Comparison of ENCODE assay signal across 1 cellular context in genomic region chr3:183988216-183988790, GRCh38.
TF ChIP-seq lines count a peak whose summit lies in the region.

No MANE protein-coding gene starts in this region.

TF ChIP-seq in HepG2, 621 proteins besides CTCF, POLR2A, EP300 and RAD21 (continued from another document and continues in another):
- TF ChIP-seq TRAFD1 (CRISPR knock-in tag; IDR thresholded peaks at IDR 0.05; ENCODE audit: borderline replicate concordance) (no peak), ZXDC (CRISPR knock-in tag; IDR thresholded peaks at IDR 0.05) (no peak), ZNF343 (CRISPR knock-in tag; IDR thresholded peaks at IDR 0.05) (0 out of 2 replicates have a peak, but pooled peaks have one; percentile 26), GLI4 (CRISPR knock-in tag; IDR thresholded peaks at IDR 0.05; ENCODE audit: borderline replicate concordance) (no peak), MED13 (CRISPR knock-in tag; IDR thresholded peaks at IDR 0.05) (no peak), ZNF430 (CRISPR knock-in tag; IDR thresholded peaks at IDR 0.05) (peak; percentile 74; the same call in 1 of the 2 replicates), SRY (CRISPR knock-in tag; IDR thresholded peaks at IDR 0.05) (no peak), TOPORS (CRISPR knock-in tag; IDR thresholded peaks at IDR 0.05) (no peak), MEF2D (CRISPR knock-in tag; IDR thresholded peaks at IDR 0.05) (0 out of 2 replicates have a peak, but pooled peaks have one; percentile 53), HDAC1 (CRISPR knock-in tag; IDR thresholded peaks at IDR 0.05) (no peak; the same call in 1 of the 2 replicates), ZNF350 (CRISPR knock-in tag; IDR thresholded peaks at IDR 0.05; ENCODE audit: borderline replicate concordance, low read depth) (peak; percentile 59), NR2C2 (CRISPR knock-in tag; IDR thresholded peaks at IDR 0.05; ENCODE audit: borderline replicate concordance) (peak; percentile 64; the same call in 1 of the 2 replicates), ZNF224 (CRISPR knock-in tag; IDR thresholded peaks at IDR 0.05) (no peak), ZFP37 (CRISPR knock-in tag; IDR thresholded peaks at IDR 0.05; ENCODE audit: borderline replicate concordance) (no peak), DRAP1 (CRISPR knock-in tag; IDR thresholded peaks at IDR 0.05) (peak; percentile 71), HINFP (CRISPR knock-in tag; IDR thresholded peaks at IDR 0.05; ENCODE audit: low read depth) (no peak), IRF9 (CRISPR knock-in tag; IDR thresholded peaks at IDR 0.05; ENCODE audit: borderline replicate concordance) (no peak), SIN3A (IDR thresholded peaks at IDR 0.05; ENCODE audit: borderline replicate concordance, low read depth, low read length) (no peak), ZNF556 (CRISPR knock-in tag; IDR thresholded peaks at IDR 0.05; ENCODE audit: borderline replicate concordance) (peak; percentile 74; the same call in 1 of the 2 replicates), ZNF24 (IDR thresholded peaks at IDR 0.05) (no peak), FOXA3 (CRISPR knock-in tag; IDR thresholded peaks at IDR 0.05) (no peak), ZNF414 (CRISPR knock-in tag; IDR thresholded peaks at IDR 0.05) (no peak), CAMTA2 (CRISPR knock-in tag; IDR thresholded peaks at IDR 0.05; ENCODE audit: borderline replicate concordance) (no peak), SP140L (CRISPR knock-in tag; IDR thresholded peaks at IDR 0.05; ENCODE audit: borderline replicate concordance) (no peak), SSRP1 (CRISPR knock-in tag; IDR thresholded peaks at IDR 0.05) (no peak), RXRB (CRISPR knock-in tag; IDR thresholded peaks at IDR 0.05; ENCODE audit: borderline replicate concordance) (peak; percentile 92), REPIN1 (CRISPR knock-in tag; IDR thresholded peaks at IDR 0.05; ENCODE audit: borderline replicate concordance, low read depth) (peak; percentile 52; the same call in 1 of the 2 replicates), ZNF639 (CRISPR knock-in tag; conservative IDR thresholded peaks at IDR 0.05) (0 out of 2 replicates have a peak, but pooled peaks have one; percentile 20), ZNF562 (CRISPR knock-in tag; IDR thresholded peaks at IDR 0.05; ENCODE audit: borderline replicate concordance) (no peak), HMG20A (CRISPR knock-in tag; IDR thresholded peaks at IDR 0.05; ENCODE audit: borderline replicate concordance) (peak; percentile 66; the same call in 1 of the 2 replicates), PAWR (CRISPR knock-in tag; IDR thresholded peaks at IDR 0.05; ENCODE audit: borderline replicate concordance) (no peak), MNT (IDR thresholded peaks at IDR 0.05) (no peak), AFF4 (CRISPR knock-in tag; IDR thresholded peaks at IDR 0.05) (no peak), ZNF577 (CRISPR knock-in tag; IDR thresholded peaks at IDR 0.05; ENCODE audit: borderline replicate concordance, low read depth) (no peak), LCORL (IDR thresholded peaks at IDR 0.05) (no peak), LCORL (CRISPR knock-in tag; IDR thresholded peaks at IDR 0.05) (peak; percentile 45; the same call in 1 of the 2 replicates), ZNF143 (CRISPR knock-in tag; IDR thresholded peaks at IDR 0.05) (no peak), SOX13 (IDR thresholded peaks at IDR 0.05) (no peak), SOX13 (CRISPR knock-in tag; conservative IDR thresholded peaks at IDR 0.05 in 1 of 2, IDR thresholded peaks at IDR 0.05 in 1 of 2) (peak in 1 of 2 experiments; percentile 69; a peak in 2 of 4 replicates), ZNF740 (CRISPR knock-in tag; IDR thresholded peaks at IDR 0.05) (no peak), FOXP4 (CRISPR knock-in tag; IDR thresholded peaks at IDR 0.05) (no peak), ZNF317 (CRISPR knock-in tag; IDR thresholded peaks at IDR 0.05) (0 out of 2 replicates have a peak, but pooled peaks have one; percentile 26), ZNF761 (CRISPR knock-in tag; conservative IDR thresholded peaks at IDR 0.05) (no peak), NFRKB (IDR thresholded peaks at IDR 0.05) (no peak), ZNF230 (CRISPR knock-in tag; IDR thresholded peaks at IDR 0.05) (peak; percentile 81; the same call in 1 of the 2 replicates), NAIF1 (CRISPR knock-in tag; IDR thresholded peaks at IDR 0.05; ENCODE audit: borderline replicate concordance) (no peak)
